9 cellular contexts compared by ENCODE assay signal in genomic region chr10:4512557-4513286, GRCh38.
DNase-seq lines count a peak whose midpoint lies in the region; TF ChIP-seq lines count a peak whose summit lies in the region.
"Had no signal": no experiment of that assay in that cellular context is flagged by ENCODE, and none has a peak within 500 bp of the region (broad histone marks: within the 10 kb centered on the region; RNA-seq: fewer than 3 reads in every experiment).

No MANE protein-coding gene starts in this region.

- no peaks in the 10 kb centered on the region for H3F3A ChIP-seq in neural progenitor cell (ENCODE audit: low read depth)

- peaks cover 7% of the 10 kb centered on the region for H3K27me3 Mint-ChIP-seq in neural progenitor cell (ENCODE audit: insufficient read depth, low read depth)

- no peaks in the 10 kb centered on the region for H3K27me3 ChIP-seq in neural progenitor cell
- H3K27me3 ChIP-seq: neutrophil had no signal

- H3K9me3 Mint-ChIP-seq in neural progenitor cell, result peaks cover 3% of the 10 kb centered on the region

- H3K4me3 ChIP-seq in epithelial cell of esophagus (ENCODE audit: low read length) (no peak overlapping the region), neural progenitor cell (no peak overlapping the region)

- H3K4me2 ChIP-seq in neural progenitor cell, result no peak overlapping the region

- no peak overlapping the region for H2AFZ ChIP-seq in neural progenitor cell (replicated peaks)

- H3K79me2 ChIP-seq in neural progenitor cell (ENCODE audit: low read depth), result no peaks in the 10 kb centered on the region

- DNase-seq in GM03348 (ENCODE audit: low spot score) (peak; percentile 58), NCI-H446 (lab: John Stamatoyannopoulos, UW) (peak; percentile 48 to 82), epithelial cell of esophagus (ENCODE audit: low read depth) (peak; percentile 84), neural progenitor cell (ENCODE audit: low spot score) (peak; percentile 48), GM19238 (ENCODE audit: insufficient read length, low spot score) (no peak), DMS153 treated with DMSO at 0.1 percent for 48 hours (lab: John Stamatoyannopoulos, UW; ENCODE audit: unreplicated experiment) (no peak), NCI-H1930 (lab: John Stamatoyannopoulos, UW) (no peak)
- no peak for DNase-seq in activated CD4-positive, CD25-positive, alpha-beta regulatory T cell treated with anti-CD3 and anti-CD28 coated beads, Interleukin-2, amount 50 U/mL, for 72 hours

- TF ChIP-seq CTCF in epithelial cell of esophagus (IDR thresholded peaks at IDR 0.05; ENCODE audit: insufficient read depth, low read depth, low read length, missing control alignments) (peak; percentile 78), neural progenitor cell (IDR thresholded peaks at IDR 0.05) (peak; percentile 53)

- H3K4me1 Mint-ChIP-seq in neural progenitor cell, result no peaks in the 10 kb centered on the region

- no peaks in the 10 kb centered on the region for H3K9me3 ChIP-seq in neural progenitor cell (ENCODE audit: low read depth)
- H3K9me3 ChIP-seq: neutrophil had no signal

- H3K9ac ChIP-seq in neural progenitor cell, result no peak overlapping the region

- H3K27ac Mint-ChIP-seq in neural progenitor cell, result no peak overlapping the region

- no peaks in the 10 kb centered on the region for H3K36me3 ChIP-seq in neural progenitor cell
- H3K36me3 ChIP-seq: neutrophil had no signal

- no peak overlapping the region for H3K4me3 Mint-ChIP-seq in neural progenitor cell

- H3K36me3 Mint-ChIP-seq in neural progenitor cell, result no peaks in the 10 kb centered on the region

- no peak overlapping the region for H3K27ac ChIP-seq in neural progenitor cell
- H3K27ac ChIP-seq: neutrophil had no signal

- no peaks in the 10 kb centered on the region for H4K20me1 ChIP-seq in neural progenitor cell (ENCODE audit: low read depth)

- H3K4me1 ChIP-seq in neural progenitor cell, result no peaks in the 10 kb centered on the region

Comparison
In these comparisons a context has a peak if more than half of its experiments do, and no peak if none do; other contexts are left out.
1. DNase-seq: peak in GM03348 (single experiment), NCI-H446 (2 of 2), epithelial cell of esophagus (single experiment) and neural progenitor cell (single experiment); none in GM19238 (single experiment), activated CD4-positive, CD25-positive, alpha-beta regulatory T cell treated with anti-CD3 and anti-CD28 coated beads, Interleukin-2, amount 50 U/mL, for 72 hours (single experiment), DMS153 treated with DMSO at 0.1 percent for 48 hours (single experiment) and NCI-H1930 (0 of 2).